19 cellular contexts compared by ENCODE assay signal in genomic region chr16:57540387-57540786, GRCh38. TPM values are rescaled to one million over a fixed set of nuclear protein-coding genes. Genes with fewer than 3 reads are reported as not detected.
DNase-seq lines count a peak whose midpoint lies in the region; ATAC-seq lines count a peak whose summit lies in the region.
"Had no signal": no experiment of that assay in that cellular context is flagged by ENCODE, and none has a peak within 500 bp of the region (broad histone marks: within the 10 kb centered on the region; RNA-seq: fewer than 3 reads in every experiment).

No MANE protein-coding gene starts in this region.

- H3K27me3 Mint-ChIP-seq in activated naive CD8-positive, alpha-beta T cell treated with anti-CD3 and anti-CD28 coated beads, Interleukin-2, amount 50 U/mL, for 24 hours = no peaks in the 10 kb centered on the region
- H3K27me3 Mint-ChIP-seq in natural killer cell treated with Interleukin-12 subunit alpha and Interleukin-12 subunit beta and Interleukin-15 and Interleukin-18, amount 100 ng/mL, for 72 hours = no peaks in the 10 kb centered on the region

- H3K27ac Mint-ChIP-seq in activated naive CD8-positive, alpha-beta T cell treated with anti-CD3 and anti-CD28 coated beads, Interleukin-2, amount 50 U/mL, for 24 hours = peak overlapping the region; percentile 22
- peak overlapping the region; percentile 66 to 97 for H3K27ac Mint-ChIP-seq in natural killer cell treated with Interleukin-12 subunit alpha and Interleukin-12 subunit beta and Interleukin-15 and Interleukin-18, amount 100 ng/mL, for 72 hours
- H3K27ac Mint-ChIP-seq: activated naive CD4-positive, alpha-beta T cell treated with anti-CD3 and anti-CD28 coated beads, Interleukin-2, amount 50 U/mL, for 72 hours; brain; T-helper 2 cell treated with Interferon-gamma antibody and Interleukin-4, amounts not matched to agents 5 μg/mL and 100 μg/mL, for 36 hours had no signal

- peaks cover 82% of the 10 kb centered on the region for H3K4me1 Mint-ChIP-seq in activated naive CD8-positive, alpha-beta T cell treated with anti-CD3 and anti-CD28 coated beads, Interleukin-2, amount 50 U/mL, for 24 hours
- H3K4me1 Mint-ChIP-seq in natural killer cell treated with Interleukin-12 subunit alpha and Interleukin-12 subunit beta and Interleukin-15 and Interleukin-18, amount 100 ng/mL, for 72 hours (ENCODE audit: low read depth in 2 of 2) = peaks cover 68 to 70% of the 10 kb centered on the region in 2 donors

- ATAC-seq in activated naive CD8-positive, alpha-beta T cell treated with anti-CD3 and anti-CD28 coated beads, Interleukin-2, amount 50 U/mL, for 24 hours = no peak
- ATAC-seq in natural killer cell treated with Interleukin-12 subunit alpha and Interleukin-12 subunit beta and Interleukin-15 and Interleukin-18, amount 100 ng/mL, for 72 hours = no peak
- ATAC-seq in HG02870 (IDR thresholded peaks at IDR 0.05; ENCODE audit: unreplicated experiment) = no peak
- ATAC-seq: activated naive CD4-positive, alpha-beta T cell treated with anti-CD3 and anti-CD28 coated beads, Interleukin-2, amount 50 U/mL, for 72 hours; naive thymus-derived CD4-positive, alpha-beta T cell had no signal

- no peaks in the 10 kb centered on the region for H3K36me3 Mint-ChIP-seq in activated naive CD8-positive, alpha-beta T cell treated with anti-CD3 and anti-CD28 coated beads, Interleukin-2, amount 50 U/mL, for 24 hours (ENCODE audit: low read depth)
- H3K36me3 Mint-ChIP-seq in natural killer cell treated with Interleukin-12 subunit alpha and Interleukin-12 subunit beta and Interleukin-15 and Interleukin-18, amount 100 ng/mL, for 72 hours = no peaks in the 10 kb centered on the region
- H3K36me3 Mint-ChIP-seq: activated naive CD4-positive, alpha-beta T cell treated with anti-CD3 and anti-CD28 coated beads, Interleukin-2, amount 50 U/mL, for 72 hours; brain; naive thymus-derived CD4-positive, alpha-beta T cell had no signal

- no peaks in the 10 kb centered on the region for H3K9me3 Mint-ChIP-seq in activated naive CD8-positive, alpha-beta T cell treated with anti-CD3 and anti-CD28 coated beads, Interleukin-2, amount 50 U/mL, for 24 hours
- H3K9me3 Mint-ChIP-seq in natural killer cell treated with Interleukin-12 subunit alpha and Interleukin-12 subunit beta and Interleukin-15 and Interleukin-18, amount 100 ng/mL, for 72 hours = no peaks in the 10 kb centered on the region
- H3K9me3 Mint-ChIP-seq: activated naive CD4-positive, alpha-beta T cell treated with anti-CD3 and anti-CD28 coated beads, Interleukin-2, amount 50 U/mL, for 72 hours; brain; naive thymus-derived CD4-positive, alpha-beta T cell; T-helper 2 cell treated with Interferon-gamma antibody and Interleukin-4, amounts not matched to agents 5 μg/mL and 100 μg/mL, for 36 hours had no signal

- H3K4me3 Mint-ChIP-seq in activated naive CD8-positive, alpha-beta T cell treated with anti-CD3 and anti-CD28 coated beads, Interleukin-2, amount 50 U/mL, for 24 hours = no peak overlapping the region
- peak overlapping the region; percentile 64 for H3K4me3 Mint-ChIP-seq in natural killer cell treated with Interleukin-12 subunit alpha and Interleukin-12 subunit beta and Interleukin-15 and Interleukin-18, amount 100 ng/mL, for 72 hours
- H3K4me3 Mint-ChIP-seq: brain; T-helper 2 cell treated with Interferon-gamma antibody and Interleukin-4, amounts not matched to agents 5 μg/mL and 100 μg/mL, for 36 hours had no signal

- peak; percentile 1 for DNase-seq in stimulated activated CD4-positive, alpha-beta T cell treated with anti-CD3 and anti-CD28 coated beads, Interleukin-4, amount 100 ng/mL, for 24 hours
- no peak for DNase-seq in stimulated activated CD4-positive, alpha-beta T cell treated with anti-CD3 and anti-CD28 coated beads, Interleukin-12 subunit alpha, Interleukin-12 subunit beta, amount 100 ng/mL, for 4 hours
- DNase-seq in activated naive CD8-positive, alpha-beta T cell treated with anti-CD3 and anti-CD28 coated beads, Interleukin-2, amount 50 U/mL, for 24 hours = no peak
- DNase-seq in natural killer cell treated with Interleukin-12 subunit alpha and Interleukin-12 subunit beta and Interleukin-15 and Interleukin-18, amount 100 ng/mL, for 72 hours (ENCODE audit: low spot score) = no peak
- DNase-seq in NCI-H1694 (lab: John Stamatoyannopoulos, UW) = no peak
- no peak for DNase-seq in NCI-H2107 treated with DMSO at 0.1 percent for 48 hours (lab: John Stamatoyannopoulos, UW; ENCODE audit: unreplicated experiment)
- DNase-seq: GF-D8; IMR-90; NCI-H2081; NCI-H510A treated with DMSO at 0.1 percent for 48 hours; SIG-M5; stimulated activated CD4-positive, alpha-beta T cell treated with anti-CD3 and anti-CD28 coated beads, Interleukin-15, amount 100 ng/mL, for 24 hours had no signal

RNA-seq across cellular contexts. Expression of gene ADGRG5, which starts 2.1 kb away (rescaled TPM):
- 10 to 100 TPM; 86.8 to 95.0 TPM for total RNA-seq in natural killer cell treated with Interleukin-12 subunit alpha and Interleukin-12 subunit beta and Interleukin-15 and Interleukin-18, amount 100 ng/mL, for 72 hours
- total RNA-seq: dermis microvascular lymphatic vessel endothelial cell, IMR-90, lung microvascular endothelial cell had no signal

RNA-seq across cellular contexts. Expression of gene CCDC102A, which starts 4.0 kb away (rescaled TPM):
- total RNA-seq in natural killer cell treated with Interleukin-12 subunit alpha and Interleukin-12 subunit beta and Interleukin-15 and Interleukin-18, amount 100 ng/mL, for 72 hours = 10 to 100 TPM; 13.9 to 21.5 TPM

RNA-seq across cellular contexts. Expression of gene DOK4, which starts 54.1 kb away (rescaled TPM):
- total RNA-seq in natural killer cell treated with Interleukin-12 subunit alpha and Interleukin-12 subunit beta and Interleukin-15 and Interleukin-18, amount 100 ng/mL, for 72 hours = 1 to 10 TPM; 4.2 to 6.5 TPM
